Comparison of ENCODE assay signal across 2 cellular contexts in the genomic region with DNA sequence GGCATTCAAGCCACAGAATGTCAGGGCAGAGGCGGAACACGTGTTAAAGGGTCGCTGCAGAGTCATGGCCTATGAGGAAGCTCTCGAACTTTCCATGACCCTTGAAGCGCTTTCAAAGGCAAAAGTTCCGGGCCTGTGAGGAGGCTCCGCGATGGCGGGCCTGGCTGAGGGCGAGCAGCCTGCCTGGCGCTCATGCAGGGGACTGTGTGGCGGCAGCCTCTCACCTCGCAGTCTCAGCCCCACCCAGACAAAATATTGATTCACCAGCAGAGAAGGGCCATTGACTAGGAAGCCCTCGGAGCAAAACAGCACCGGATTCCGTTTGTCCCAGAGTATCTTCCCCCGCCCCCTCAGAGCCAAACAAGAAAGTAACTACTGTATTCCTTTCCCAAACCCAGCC.
TF ChIP-seq lines count a peak whose summit lies in the region.

No MANE protein-coding gene starts in this region.

TF ChIP-seq in HepG2, 621 proteins besides CTCF, POLR2A, EP300 and RAD21:
- TF ChIP-seq, protein P1, sequence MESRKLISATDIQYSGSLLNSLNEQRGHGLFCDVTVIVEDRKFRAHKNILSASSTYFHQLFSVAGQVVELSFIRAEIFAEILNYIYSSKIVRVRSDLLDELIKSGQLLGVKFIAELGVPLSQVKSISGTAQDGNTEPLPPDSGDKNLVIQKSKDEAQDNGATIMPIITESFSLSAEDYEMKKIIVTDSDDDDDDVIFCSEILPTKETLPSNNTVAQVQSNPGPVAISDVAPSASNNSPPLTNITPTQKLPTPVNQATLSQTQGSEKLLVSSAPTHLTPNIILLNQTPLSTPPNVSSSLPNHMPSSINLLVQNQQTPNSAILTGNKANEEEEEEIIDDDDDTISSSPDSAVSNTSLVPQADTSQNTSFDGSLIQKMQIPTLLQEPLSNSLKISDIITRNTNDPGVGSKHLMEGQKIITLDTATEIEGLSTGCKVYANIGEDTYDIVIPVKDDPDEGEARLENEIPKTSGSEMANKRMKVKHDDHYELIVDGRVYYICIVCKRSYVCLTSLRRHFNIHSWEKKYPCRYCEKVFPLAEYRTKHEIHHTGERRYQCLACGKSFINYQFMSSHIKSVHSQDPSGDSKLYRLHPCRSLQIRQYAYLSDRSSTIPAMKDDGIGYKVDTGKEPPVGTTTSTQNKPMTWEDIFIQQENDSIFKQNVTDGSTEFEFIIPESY (CRISPR knock-in tag; IDR thresholded peaks at IDR 0.05) = peak; percentile 61; the same call in 1 of the 2 replicates
- TF ChIP-seq ZMYM4 (CRISPR knock-in tag; IDR thresholded peaks at IDR 0.05) (peak; percentile 31; the same call in 1 of the 2 replicates), FOXM1 (CRISPR knock-in tag; IDR thresholded peaks at IDR 0.05) (no peak), RARA (CRISPR knock-in tag; IDR thresholded peaks at IDR 0.05) (0 out of 2 replicates have a peak, but pooled peaks have one; percentile 27)
- TF ChIP-seq, protein P2, sequence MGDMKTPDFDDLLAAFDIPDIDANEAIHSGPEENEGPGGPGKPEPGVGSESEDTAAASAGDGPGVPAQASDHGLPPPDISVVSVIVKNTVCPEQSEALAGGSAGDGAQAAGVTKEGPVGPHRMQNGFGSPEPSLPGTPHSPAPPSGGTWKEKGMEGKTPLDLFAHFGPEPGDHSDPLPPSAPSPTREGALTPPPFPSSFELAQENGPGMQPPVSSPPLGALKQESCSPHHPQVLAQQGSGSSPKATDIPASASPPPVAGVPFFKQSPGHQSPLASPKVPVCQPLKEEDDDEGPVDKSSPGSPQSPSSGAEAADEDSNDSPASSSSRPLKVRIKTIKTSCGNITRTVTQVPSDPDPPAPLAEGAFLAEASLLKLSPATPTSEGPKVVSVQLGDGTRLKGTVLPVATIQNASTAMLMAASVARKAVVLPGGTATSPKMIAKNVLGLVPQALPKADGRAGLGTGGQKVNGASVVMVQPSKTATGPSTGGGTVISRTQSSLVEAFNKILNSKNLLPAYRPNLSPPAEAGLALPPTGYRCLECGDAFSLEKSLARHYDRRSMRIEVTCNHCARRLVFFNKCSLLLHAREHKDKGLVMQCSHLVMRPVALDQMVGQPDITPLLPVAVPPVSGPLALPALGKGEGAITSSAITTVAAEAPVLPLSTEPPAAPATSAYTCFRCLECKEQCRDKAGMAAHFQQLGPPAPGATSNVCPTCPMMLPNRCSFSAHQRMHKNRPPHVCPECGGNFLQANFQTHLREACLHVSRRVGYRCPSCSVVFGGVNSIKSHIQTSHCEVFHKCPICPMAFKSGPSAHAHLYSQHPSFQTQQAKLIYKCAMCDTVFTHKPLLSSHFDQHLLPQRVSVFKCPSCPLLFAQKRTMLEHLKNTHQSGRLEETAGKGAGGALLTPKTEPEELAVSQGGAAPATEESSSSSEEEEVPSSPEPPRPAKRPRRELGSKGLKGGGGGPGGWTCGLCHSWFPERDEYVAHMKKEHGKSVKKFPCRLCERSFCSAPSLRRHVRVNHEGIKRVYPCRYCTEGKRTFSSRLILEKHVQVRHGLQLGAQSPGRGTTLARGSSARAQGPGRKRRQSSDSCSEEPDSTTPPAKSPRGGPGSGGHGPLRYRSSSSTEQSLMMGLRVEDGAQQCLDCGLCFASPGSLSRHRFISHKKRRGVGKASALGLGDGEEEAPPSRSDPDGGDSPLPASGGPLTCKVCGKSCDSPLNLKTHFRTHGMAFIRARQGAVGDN (CRISPR knock-in tag; IDR thresholded peaks at IDR 0.05) = peak; percentile 32
TF ChIP-seq in HepG2: peak in this region for 4.

TF ChIP-seq in WTC11, 78 proteins besides CTCF, POLR2A, EP300 and RAD21 (continued from another document):
- TF ChIP-seq TEAD4 (CRISPR knock-in tag; IDR thresholded peaks at IDR 0.05) (no peak), GTF2I (CRISPR knock-in tag; conservative IDR thresholded peaks at IDR 0.05) (no peak)
